In the genomic region with DNA sequence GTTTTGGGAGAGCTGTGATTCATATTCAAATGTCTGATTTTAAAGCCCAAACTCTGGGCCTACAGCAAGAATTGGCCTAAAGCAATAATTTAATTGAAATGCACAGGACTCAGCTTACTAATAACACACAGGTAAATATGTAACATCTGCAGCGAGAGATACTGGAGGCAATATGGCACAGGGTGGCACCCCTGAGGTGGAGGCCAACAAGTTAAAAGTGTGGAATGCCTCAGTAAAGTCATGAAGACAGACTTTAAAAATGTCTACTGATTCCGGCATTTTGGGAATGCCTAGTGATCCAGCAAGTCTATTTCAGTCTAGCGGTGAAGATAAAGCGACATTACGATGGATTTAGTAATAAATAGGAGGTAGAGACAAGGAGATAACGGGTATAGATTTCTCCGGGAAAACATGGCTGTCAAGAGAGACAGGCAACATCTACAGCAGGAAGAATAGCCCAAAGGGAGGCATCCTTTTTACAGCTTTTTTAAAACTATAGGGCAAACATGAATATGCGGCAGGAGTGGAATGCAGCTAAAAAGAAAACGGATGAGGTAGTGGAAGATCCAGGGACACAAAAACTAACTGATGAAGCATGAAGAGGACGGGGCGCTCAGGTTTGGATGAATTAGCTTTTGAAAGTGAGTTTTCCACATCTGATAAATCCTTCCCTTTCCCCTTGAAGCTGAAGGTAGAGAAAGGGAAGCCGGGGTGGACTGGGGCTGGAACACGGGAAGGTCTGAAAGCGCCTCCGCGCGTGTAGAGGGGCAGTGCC, we compare ENCODE assay signal across 8 cellular contexts. TPM values are rescaled to one million over a fixed set of nuclear protein-coding genes. Genes with fewer than 3 reads are reported as not detected.
DNase-seq lines count a peak whose midpoint lies in the region; ATAC-seq, FAIRE-seq and TF ChIP-seq lines count a peak whose summit lies in the region.

No MANE protein-coding gene starts in this region.

- POLR2A ChIA-PET in HCT116 (lab: Charles Lee) = no interaction called here
- POLR2A ChIA-PET in K562 (lab: Yijun Ruan, JAX) = no interaction called here
- POLR2A ChIA-PET in GM10248 (lab: Yijun Ruan, JAX) = no interaction called here

- intact Hi-C loops in HCT116 (cut with micrococcal nuclease) (loop anchor here (1.0 kb wide), 1 partner anchor 74 kb away; the partner anchor contains the start of gene ZNF337), K562 (cut with micrococcal nuclease) (loop anchor here (5.0 kb wide), 1 partner anchor 75 kb away; the partner anchor contains the start of gene ZNF337)

- in situ Hi-C loops in K562 (cut with MboI) = no loop called here

- H3K27ac ChIP-seq in HCT116 (ENCODE audit: low read depth, low read length) (peak overlapping the region; percentile 98), K562 (ENCODE audit: extremely low read depth, low read depth, low read length) (peak overlapping the region; percentile 94), mesendoderm (ENCODE audit: low read depth, low read length) (no peak overlapping the region)

- no peaks in the 10 kb centered on the region for H3K9me2 ChIP-seq in HCT116 (ENCODE audit: insufficient read depth)

- H3K4me3 ChIP-seq in HCT116 (replicated peaks in 1 of 2; ENCODE audit: low read depth in 1 of 2, low read length in 2 of 2) (peak overlapping the region; percentile 71 to 88), K562 (peak overlapping the region; percentile 59), mesendoderm (ENCODE audit: low read length) (peak overlapping the region; percentile 18)

- no peak for TF ChIP-seq RAD21 in HCT116 (IDR thresholded peaks at IDR 0.05; ENCODE audit: low read depth)
- no peak for TF ChIP-seq RAD21 in K562 (CRISPR knock-in tag; conservative IDR thresholded peaks at IDR 0.05 in 1 of 2, IDR thresholded peaks at IDR 0.05 in 1 of 2)

- H2AFZ ChIP-seq in HCT116 (ENCODE audit: low read depth, low read length, poor library complexity, severe bottlenecking) = no peak overlapping the region
- H2AFZ ChIP-seq in K562 (ENCODE audit: low read depth, low read length) = peak overlapping the region; percentile 71

- CTCF ChIA-PET in HCT116 (lab: Charles Lee) = no interaction called here
- CTCF ChIA-PET in K562 (lab: Yijun Ruan, JAX; ENCODE audit: low intra/inter-chr PET ratio) = no interaction called here
- CTCF ChIA-PET in GM10248 (lab: Yijun Ruan, JAX) = interaction anchor here (0.9 to 1.3 kb wide), 2 partner anchors 9 to 18 kb away, joined by 3 read pairs; no protein-coding TSS in a partner anchor

- no peak for TF ChIP-seq EP300 in K562 (IDR thresholded peaks at IDR 0.05; ENCODE audit: low read length)

- no peak overlapping the region for H4K8ac ChIP-seq in mesendoderm (ENCODE audit: low read depth, low read length)

- no peak overlapping the region for H2BK120ac ChIP-seq in mesendoderm (ENCODE audit: low read depth, low read length)

- TF ChIP-seq POLR2A in HCT116 (IDR thresholded peaks at IDR 0.05; ENCODE audit: borderline replicate concordance, extremely low read depth, insufficient read depth, insufficient read length) (no peak), K562 (conservative IDR thresholded peaks at IDR 0.05) (no peak)

- H3K36me3 ChIP-seq in HCT116 (ENCODE audit: control insufficient read depth in 1 of 2, insufficient read depth in 2 of 2, low read length in 2 of 2) (0 out of 4 replicates have a peak, but pooled peaks cover 0 to 6% of the 10 kb centered on the region in 2 experiments), K562 (ENCODE audit: control insufficient read depth, insufficient read depth, low read length) (peaks cover 13% of the 10 kb centered on the region; the same call in 2 of the 3 replicates), mesendoderm (ENCODE audit: control insufficient read depth, insufficient read depth, low read length) (no peaks in the 10 kb centered on the region)

- H3K4ac ChIP-seq in mesendoderm (ENCODE audit: low read depth, low read length) = peak overlapping the region; percentile 81

- H3K56ac ChIP-seq in mesendoderm (ENCODE audit: low read length) = peak overlapping the region; percentile 91

- no peaks in the 10 kb centered on the region for H4K20me1 ChIP-seq in HCT116 (ENCODE audit: insufficient read depth)
- H4K20me1 ChIP-seq in K562 (replicated peaks; ENCODE audit: control insufficient read depth, insufficient read depth, low read length) = no peaks in the 10 kb centered on the region

- peak overlapping the region; percentile 89 for H3K4me2 ChIP-seq in HCT116 (ENCODE audit: low read length)
- H3K4me2 ChIP-seq in K562 (ENCODE audit: insufficient read depth, low read length) = peak overlapping the region; percentile 90
- H3K4me2 ChIP-seq in mesendoderm (ENCODE audit: low read length) = peak overlapping the region; percentile 34

- H3K4me1 ChIP-seq in HCT116 (ENCODE audit: control insufficient read depth in 1 of 2, insufficient read depth in 2 of 2, low read length in 2 of 2) (peaks cover 9 to 23% of the 10 kb centered on the region in 2 experiments; a peak in 3 of 4 replicates), K562 (replicated peaks in 1 of 2; ENCODE audit: control insufficient read depth in 2 of 2, insufficient read depth in 2 of 2, low read length in 2 of 2) (peaks cover 8 to 21% of the 10 kb centered on the region in 2 experiments; a peak in 4 of 5 replicates), mesendoderm (ENCODE audit: control insufficient read depth, low read depth, low read length) (peaks cover 12% of the 10 kb centered on the region)

- under 1% methylated on average over 15 of the region's 17 CpGs for WGBS in K562 (ENCODE audit: insufficient coverage, low coverage, missing lambda C conversion rate)
- WGBS in mesendoderm (ENCODE audit: extremely low coverage, insufficient coverage, low lambda C conversion rate) = no CpG with 5 or more reads among the region's 17 CpGs

- H3K27me3 ChIP-seq in HCT116 (ENCODE audit: insufficient read depth, low read length) = no peaks in the 10 kb centered on the region
- no peaks in the 10 kb centered on the region for H3K27me3 ChIP-seq in K562 (ENCODE audit: control insufficient read depth in 2 of 2, insufficient read depth in 2 of 2, low read length in 2 of 2)
- no peaks in the 10 kb centered on the region for H3K27me3 ChIP-seq in mesendoderm (ENCODE audit: insufficient read depth, low read length, poor library complexity)

- no peak overlapping the region for H4K5ac ChIP-seq in mesendoderm (ENCODE audit: low read length)

- DNase-seq in A172 (ENCODE audit: low spot score) (peak; percentile 23), HCT116 (ENCODE audit: low read depth, low spot score) (no peak), K562 (ENCODE audit: extremely low read depth in 1 of 4, low spot score in 3 of 4) (no peak), mesendoderm (no peak), cerebellar cortex (ENCODE audit: low spot score) (no peak), GM10248 (ENCODE audit: extremely low spot score) (no peak), occipital lobe (lab: John Stamatoyannopoulos, UW) (no peak)
- DNase-seq in activated effector memory CD4-positive, alpha-beta T cell treated with anti-CD3 and anti-CD28 coated beads, Interleukin-2, amount 50 U/mL, for 16 hours = no peak

- BruUV-seq in HCT116 (replicated peaks; lab: Mats Ljungman, UMichigan) = TSS peak; percentile 44
- BruUV-seq in K562 (replicated peaks; lab: Mats Ljungman, UMichigan) = TSS peak; percentile 35

- H2BK15ac ChIP-seq in mesendoderm (replicated peaks; ENCODE audit: low read depth) = no peak overlapping the region

- no peak overlapping the region for H2AK5ac ChIP-seq in mesendoderm (ENCODE audit: low read length)

- H3K23ac ChIP-seq in mesendoderm (ENCODE audit: low read length) = peak overlapping the region; percentile 7

- H3K79me2 ChIP-seq in HCT116 (ENCODE audit: insufficient read depth, low read length) = peaks cover 73% of the 10 kb centered on the region
- H3K79me2 ChIP-seq in K562 (ENCODE audit: control insufficient read depth, insufficient read depth, low read length) = peaks cover 76% of the 10 kb centered on the region
- H3K79me2 ChIP-seq in mesendoderm (ENCODE audit: control insufficient read depth, insufficient read depth, low read length) = peaks cover 13% of the 10 kb centered on the region

- H3K9me3 ChIP-seq in HCT116 (ENCODE audit: control insufficient read depth in 1 of 2, insufficient read depth in 1 of 2, low read depth in 1 of 2, low read length in 2 of 2) (no peaks in the 10 kb centered on the region), K562 (replicated peaks; ENCODE audit: control insufficient read depth, insufficient read depth, low read depth, low read length) (no peaks in the 10 kb centered on the region)

- H3K79me1 ChIP-seq in mesendoderm (ENCODE audit: low read length) = peaks cover 20% of the 10 kb centered on the region

- TF ChIP-seq CTCF in HCT116 (IDR thresholded peaks at IDR 0.05 in 2 of 3, conservative IDR thresholded peaks at IDR 0.05 in 1 of 3; ENCODE audit: borderline replicate concordance in 1 of 3, insufficient read depth in 1 of 3, low read depth in 2 of 3, low read length in 2 of 3) = no peak
- TF ChIP-seq CTCF in K562 (IDR thresholded peaks at IDR 0.05 in 2 of 3, conservative IDR thresholded peaks at IDR 0.05 in 1 of 3; ENCODE audit: insufficient read depth in 2 of 3, low read depth in 1 of 3, low read length in 3 of 3) = no peak
- TF ChIP-seq CTCF in GM10248 (IDR thresholded peaks at IDR 0.05; ENCODE audit: control extremely low read depth, extremely low read depth, low read depth, missing control alignments) = no peak

- RAD21 ChIA-PET in HCT116 (lab: Charles Lee; ENCODE audit: low non-redundant PET in 1 of 2, low total read pairs in 2 of 2, uncharacterized antibody in 2 of 2, unreplicated experiment in 2 of 2) = no interaction called here

- no peak for ATAC-seq in HCT116
- no peak for ATAC-seq in K562

- peak overlapping the region; percentile 57 for H3K18ac ChIP-seq in mesendoderm (ENCODE audit: low read length)

- H3K9ac ChIP-seq in HCT116 (ENCODE audit: low read length) = peak overlapping the region; percentile 96
- H3K9ac ChIP-seq in K562 (ENCODE audit: insufficient read depth in 1 of 2, low read depth in 2 of 2, low read length in 2 of 2) = peak overlapping the region; percentile 91 to 98
- H3K9ac ChIP-seq in mesendoderm (ENCODE audit: low read length) = peak overlapping the region; percentile 72

- FAIRE-seq in K562 (lab: Jason Lieb, UNC) = no peak

- H3K9me1 ChIP-seq in K562 (ENCODE audit: control insufficient read depth, insufficient read depth, low read length) = no peaks in the 10 kb centered on the region

- H2BK5ac ChIP-seq in mesendoderm (ENCODE audit: low read length) = no peak overlapping the region

RNA-seq across cellular contexts. Expression of gene NANP, which starts 1.2 kb away (rescaled TPM):
- 10.8 and 14.7 TPM in 2 replicates for total RNA-seq in A172 (2014; rRNA removed; shearing (Covaris generic))
- total RNA-seq in HCT116 (2021; ENCODE audit: unreplicated experiment) (7.3 TPM), K562 (2014; rRNA removed) (5.4 TPM in 2 replicates), K562 (2014; rRNA removed; fragmentation: Illumina TruSeq; extraction: Trizol) (6.9 and 7.9 TPM in 2 replicates), K562 (2015; rRNA removed; fragmentation: Illumina TruSeq; extraction: Trizol) (5.7 and 6.3 TPM in 2 replicates), K562 (2021) (5.7 and 6.0 TPM in 2 replicates), occipital lobe (9.0 TPM)
- polyA plus RNA-seq in HCT116 (2012) = 2.5 and 3.1 TPM in 2 replicates
- total RNA-seq in K562 (2011; cell fraction: chromatin; rRNA removed; ENCODE audit: low replicate concordance) = 5.0 and 11.2 TPM in 2 replicates
- total RNA-seq in K562 (2011; cell fraction: nucleolus; rRNA removed) = 4.0 and 5.0 TPM in 2 replicates
- total RNA-seq in K562 (2011; cell fraction: nucleoplasm; rRNA removed) = 7.5 and 10.3 TPM in 2 replicates
- polyA plus RNA-seq in K562 (2011; rRNA removed) (7.1 and 8.2 TPM in 2 replicates), K562 (2014; fragmentation: Illumina TruSeq; extraction: Trizol) (7.3 and 8.4 TPM in 2 replicates), K562 (2014; fragmentation: Nextera tagmentation; extraction: Ambion mirVana) (1 to 10 TPM; 6.9 to 7.9 TPM), K562 (2014; rRNA removed) (5.4 and 7.5 TPM in 2 replicates)
- polyA plus RNA-seq in K562 (2011; cell fraction: cytosol; rRNA removed) = 3.5 and 6.0 TPM in 2 replicates
- polyA plus RNA-seq in K562 (2011; cell fraction: nucleus; rRNA removed) = 2.1 and 3.2 TPM in 2 replicates
- 4.0 and 4.6 TPM in 2 replicates for polyA plus RNA-seq in K562 (2012)
- 7.7 and 8.1 TPM in 2 replicates for polyA minus RNA-seq in K562 (2011; rRNA and poly(A)+ RNA removed)
- 2.6 and 3.9 TPM in 2 replicates for polyA minus RNA-seq in K562 (2011; cell fraction: cytosol; rRNA and poly(A)+ RNA removed)
- 2.0 and 3.4 TPM in 2 replicates for polyA minus RNA-seq in K562 (2011; cell fraction: nucleus; rRNA and poly(A)+ RNA removed)
- polyA plus RNA-seq in mesendoderm (2013, experiment 1 of 2) = 7.5 TPM
- 7.7 TPM for polyA plus RNA-seq in mesendoderm (2013, experiment 2 of 2)

RNA-seq across cellular contexts. Expression of gene NINL, which starts 37.3 kb away (rescaled TPM):
- total RNA-seq in A172 (2014; rRNA removed; shearing (Covaris generic)) = 9.1 and 9.4 TPM in 2 replicates
- total RNA-seq in HCT116 (2021; ENCODE audit: unreplicated experiment) = 7.2 TPM
- polyA plus RNA-seq in HCT116 (2012) = 6.0 and 6.3 TPM in 2 replicates
- total RNA-seq in K562 (2011; cell fraction: chromatin; rRNA removed; ENCODE audit: low replicate concordance) = 0.49 TPM in 1 of 2 replicates, not detected in the other
- 0.26 and 0.33 TPM in 2 replicates for total RNA-seq in K562 (2011; cell fraction: nucleolus; rRNA removed)
- 0.23 TPM in 1 of 2 replicates, not detected in the other for total RNA-seq in K562 (2011; cell fraction: nucleoplasm; rRNA removed)
- total RNA-seq in K562 (2014; rRNA removed) = not detected in 2 replicates
- total RNA-seq in K562 (2014; rRNA removed; fragmentation: Illumina TruSeq; extraction: Trizol) = not detected in 2 replicates
- total RNA-seq in K562 (2015; rRNA removed; fragmentation: Illumina TruSeq; extraction: Trizol) = 0.15 and 0.22 TPM in 2 replicates
- total RNA-seq in K562 (2021) = 0.04 and 0.11 TPM in 2 replicates
- polyA plus RNA-seq in K562 (2011; rRNA removed) = 0.03 and 0.06 TPM in 2 replicates
- 0.01 TPM in 2 replicates for polyA plus RNA-seq in K562 (2011; cell fraction: cytosol; rRNA removed)
- 0.17 and 0.22 TPM in 2 replicates for polyA plus RNA-seq in K562 (2011; cell fraction: nucleus; rRNA removed)
- polyA plus RNA-seq in K562 (2012) = 0.05 and 0.10 TPM in 2 replicates
- 0.03 TPM in 1 of 2 replicates, not detected in the other for polyA plus RNA-seq in K562 (2014; fragmentation: Illumina TruSeq; extraction: Trizol)
- not detected for polyA plus RNA-seq in K562 (2014; fragmentation: Nextera tagmentation; extraction: Ambion mirVana)
- not detected in 2 replicates for polyA plus RNA-seq in K562 (2014; rRNA removed)
- polyA minus RNA-seq in K562 (2011; rRNA and poly(A)+ RNA removed) = 0.21 TPM in 1 of 2 replicates, not detected in the other
- not detected in 2 replicates for polyA minus RNA-seq in K562 (2011; cell fraction: cytosol; rRNA and poly(A)+ RNA removed)
- polyA minus RNA-seq in K562 (2011; cell fraction: nucleus; rRNA and poly(A)+ RNA removed) = under 0.01 and 0.44 TPM in 2 replicates
- 9.5 TPM for polyA plus RNA-seq in mesendoderm (2013, experiment 1 of 2)
- 9.8 TPM for polyA plus RNA-seq in mesendoderm (2013, experiment 2 of 2)
- 18.4 TPM for total RNA-seq in occipital lobe

Comparison
In these comparisons a context has a peak if more than half of its experiments do, and no peak if none do; other contexts are left out.
1. H3K4me2 ChIP-seq: peak in every context shown above with its lines; median percentile 90 in K562; 89 in HCT116; 34 in mesendoderm.
2. H3K4me3 ChIP-seq: peak in every context shown above with its lines; median percentile 80 in HCT116; 59 in K562; 18 in mesendoderm.